Comparison of ENCODE assay signal across 8 cellular contexts in genomic region chr13:22278336-22278929, GRCh38.
A peak's percentile ranks its signal among the peaks of the same experiment; 100 is the strongest.
DNase-seq lines count a peak whose midpoint lies in the region; ATAC-seq, FAIRE-seq and TF ChIP-seq lines count a peak whose summit lies in the region.

No MANE protein-coding gene starts in this region.

- in situ Hi-C loops in GM23248 (cut with MboI), result loop anchor here (10.0 kb wide), 1 partner anchor 634 kb away; no protein-coding TSS in a partner anchor

- H3K9me3 ChIP-seq in GM23248 (ENCODE audit: low read depth), result no peaks in the 10 kb centered on the region
- no peaks in the 10 kb centered on the region for H3K9me3 ChIP-seq in fibroblast of lung (ENCODE audit: control insufficient read depth, insufficient read depth, low read depth, low read length)

- DNase-seq in GDM1 (lab: John Stamatoyannopoulos, UW) (peak; percentile 64), GM23248 (peak; percentile 58), NCI-H345 treated with DMSO at 0.1 percent for 48 hours (lab: John Stamatoyannopoulos, UW; ENCODE audit: unreplicated experiment) (peak; percentile 2), fibroblast of lung (ENCODE audit: low read depth in 2 of 2) (peak in 1 of 2 donors; percentile 65), renal cortical epithelial cell (ENCODE audit: low read depth) (peak; percentile 29), GM12891 (ENCODE audit: insufficient read length, low spot score) (no peak)
- peak; percentile 48 to 51 for DNase-seq in activated CD8-positive, alpha-beta memory T cell treated with anti-CD3 and anti-CD28 coated beads for 4 hours (ENCODE audit: low read depth in 2 of 2)

- no peak overlapping the region for H2AFZ ChIP-seq in GM23248
- H2AFZ ChIP-seq in fibroblast of lung (ENCODE audit: low read length), result no peak overlapping the region

- H3K27ac ChIP-seq in GM23248, result no peak overlapping the region
- no peak overlapping the region for H3K27ac ChIP-seq in fibroblast of lung (ENCODE audit: insufficient read depth, low read length)

- H3K9ac ChIP-seq in GM23248, result no peak overlapping the region
- no peak overlapping the region for H3K9ac ChIP-seq in fibroblast of lung (ENCODE audit: insufficient read depth, low read length)

- no peaks in the 10 kb centered on the region for H4K20me1 ChIP-seq in GM23248 (ENCODE audit: insufficient read depth)
- H4K20me1 ChIP-seq in fibroblast of lung (ENCODE audit: control insufficient read depth, extremely low read depth, insufficient read depth, low read length), result no peaks in the 10 kb centered on the region

- H3K4me3 ChIP-seq in GM23248, result no peak overlapping the region
- no peak overlapping the region for H3K4me3 ChIP-seq in fibroblast of lung (replicated peaks in 1 of 4; ENCODE audit: control extremely low read depth in 1 of 4, insufficient read depth in 1 of 4, low read depth in 3 of 4, low read length in 4 of 4)

- no peaks in the 10 kb centered on the region for H3K9me2 ChIP-seq in GM23248 (ENCODE audit: insufficient read depth)

- H3F3A ChIP-seq in GM23248 (ENCODE audit: insufficient read depth), result no peaks in the 10 kb centered on the region

- FAIRE-seq in GM12891 (lab: Jason Lieb, UNC), result no peak

- peak; percentile 40 to 52 for TF ChIP-seq CTCF in fibroblast of lung (conservative IDR thresholded peaks at IDR 0.05 in 1 of 2, IDR thresholded peaks at IDR 0.05 in 1 of 2; ENCODE audit: low read depth in 1 of 2, low read length in 2 of 2)

- no peak for ATAC-seq in HG02840 (IDR thresholded peaks at IDR 0.05; ENCODE audit: low FRiP score, unreplicated experiment)

- H3K4me1 ChIP-seq in GM23248 (ENCODE audit: insufficient read depth), result no peaks in the 10 kb centered on the region
- H3K4me1 ChIP-seq in fibroblast of lung (ENCODE audit: control insufficient read depth, extremely low read depth, insufficient read depth, low read length), result no peaks in the 10 kb centered on the region

- H3K4me2 ChIP-seq in GM23248 (ENCODE audit: unreplicated experiment) (no peak overlapping the region), fibroblast of lung (ENCODE audit: extremely low read depth, insufficient read depth, low read length) (no peak overlapping the region)

- H3K79me2 ChIP-seq in GM23248 (ENCODE audit: insufficient read depth) (no peaks in the 10 kb centered on the region), fibroblast of lung (ENCODE audit: control insufficient read depth, insufficient read depth, low read length) (no peaks in the 10 kb centered on the region)

- H3K36me3 ChIP-seq in GM23248 (ENCODE audit: low read depth) (no peaks in the 10 kb centered on the region), fibroblast of lung (ENCODE audit: control insufficient read depth, insufficient read depth, low read length) (no peaks in the 10 kb centered on the region)

- no peak for TF ChIP-seq POLR2A in GM12891 (IDR thresholded peaks at IDR 0.05; ENCODE audit: low read depth, low read length)

- H3K27me3 ChIP-seq in GM23248 (replicated peaks; ENCODE audit: insufficient read depth), result no peaks in the 10 kb centered on the region
- no peaks in the 10 kb centered on the region for H3K27me3 ChIP-seq in fibroblast of lung (ENCODE audit: control insufficient read depth, insufficient read depth, low read length)

- 43 to 48% methylated on average over 5 of the region's 5 CpGs for WGBS in GM23248 (ENCODE audit: low coverage in 1 of 2, low lambda C conversion rate in 2 of 2, missing lambda C conversion rate in 2 of 2), 2 experiments

TF ChIP-seq in GM12891, 5 proteins besides CTCF, POLR2A, EP300 and RAD21:
- TF ChIP-seq TAF1 (IDR thresholded peaks at IDR 0.05; ENCODE audit: low read depth, low read length), result no peak
